ENCODE assay signal across 8 cellular contexts in the genomic region with DNA sequence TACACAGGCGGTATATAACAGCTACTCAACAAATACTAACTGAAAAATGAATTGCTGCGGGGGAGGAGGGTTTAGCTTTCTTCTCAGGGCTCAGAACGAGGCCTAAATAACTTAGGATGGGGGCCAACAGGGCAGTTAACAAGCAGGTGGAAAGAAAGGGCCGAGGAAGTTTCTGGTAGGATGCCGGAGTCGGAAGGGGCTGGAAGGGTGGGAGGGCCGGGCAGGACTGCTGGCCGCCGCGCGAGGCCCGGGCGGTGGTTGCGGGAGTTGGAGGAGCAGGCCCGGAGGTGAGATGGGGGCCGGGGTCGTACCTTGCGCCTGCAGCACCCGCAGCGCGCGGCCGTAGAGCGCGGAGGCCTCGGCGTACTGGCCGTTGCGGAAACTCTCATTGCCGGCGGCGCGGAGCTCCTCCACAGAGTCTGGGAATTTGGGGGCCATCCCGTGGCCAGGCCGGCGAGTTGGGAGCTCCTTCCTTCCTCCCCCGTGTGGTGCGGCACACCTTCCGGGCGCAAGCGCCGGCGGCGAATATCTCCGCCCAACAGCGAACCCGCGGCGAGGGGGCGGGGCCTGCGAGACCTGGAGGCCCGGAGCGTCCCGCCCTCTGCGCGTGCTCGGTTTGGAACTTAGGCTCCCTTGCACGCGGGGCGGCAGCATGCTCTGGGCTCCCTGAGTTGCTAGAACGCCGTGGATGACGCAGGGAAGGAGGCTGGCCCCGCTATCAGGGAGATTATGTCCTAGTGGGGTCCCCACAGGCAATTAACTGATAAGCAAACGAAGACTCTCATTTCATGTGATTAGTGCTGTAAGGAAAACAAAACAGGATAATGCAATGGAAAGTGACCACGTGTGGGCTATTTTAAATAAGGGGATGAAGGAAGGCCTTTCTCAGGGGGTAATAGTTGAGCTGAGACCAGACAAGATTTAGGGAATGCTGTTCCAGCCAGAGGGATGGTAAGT. TPM values are rescaled to one million over a fixed set of nuclear protein-coding genes. Genes with fewer than 3 reads are reported as not detected.
DNase-seq lines count a peak whose midpoint lies in the region; ATAC-seq and TF ChIP-seq lines count a peak whose summit lies in the region.

A gene with protein sequence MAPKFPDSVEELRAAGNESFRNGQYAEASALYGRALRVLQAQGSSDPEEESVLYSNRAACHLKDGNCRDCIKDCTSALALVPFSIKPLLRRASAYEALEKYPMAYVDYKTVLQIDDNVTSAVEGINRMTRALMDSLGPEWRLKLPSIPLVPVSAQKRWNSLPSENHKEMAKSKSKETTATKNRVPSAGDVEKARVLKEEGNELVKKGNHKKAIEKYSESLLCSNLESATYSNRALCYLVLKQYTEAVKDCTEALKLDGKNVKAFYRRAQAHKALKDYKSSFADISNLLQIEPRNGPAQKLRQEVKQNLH (minus strand): TSS at position 502 of the 957 bp plus-strand sequence. CDS start 64 bp downstream, at position 438.

- peaks cover 0 to 24% (median 17%) of the 10 kb centered on the region in 9 donors for H3K4me1 ChIP-seq in heart right ventricle

- peak; percentile 76 for DNase-seq in NCI-H1694 treated with DMSO at 0.1 percent for 48 hours (lab: John Stamatoyannopoulos, UW)
- peak; percentile 80 for DNase-seq in amniotic stem cell (lab: John Stamatoyannopoulos, UW)
- peak; percentile 93 to 96 for DNase-seq in heart right ventricle
- peak; percentile 98 for DNase-seq in posterior vena cava (ENCODE audit: low spot score)
- DNase-seq in ureter (ENCODE audit: low spot score) = peak; percentile 95

- H3K27me3 Mint-ChIP-seq in T-helper 1 cell treated with Interleukin-12 subunit alpha and Interleukin-12 subunit beta and Interleukin-4 antibody, amounts not matched to agents 30 μg/mL and 1 μg/mL, for 36 hours (ENCODE audit: low read depth) = no peaks in the 10 kb centered on the region

- H3K4me3 Mint-ChIP-seq in T-helper 1 cell treated with Interleukin-12 subunit alpha and Interleukin-12 subunit beta and Interleukin-4 antibody, amounts not matched to agents 30 μg/mL and 1 μg/mL, for 36 hours = peak within 1 kb of the TSS; percentile 99

- 0 to 1% methylated on average over 59 to 66 of the region's 66 CpGs for WGBS in heart right ventricle, 2 donors

- H3K27ac ChIP-seq in heart right ventricle = peak within 1 kb of the TSS; percentile 31 to 91 (median 80)

- no peaks in the 10 kb centered on the region for H3K27me3 ChIP-seq in heart right ventricle

- H3K27ac Mint-ChIP-seq in T-helper 1 cell treated with Interleukin-12 subunit alpha and Interleukin-12 subunit beta and Interleukin-4 antibody, amounts not matched to agents 30 μg/mL and 1 μg/mL, for 36 hours = peak within 1 kb of the TSS; percentile 98

- peak; percentile 91 for ATAC-seq in HG02885 (IDR thresholded peaks at IDR 0.05; ENCODE audit: poor library complexity, unreplicated experiment)
- peak; percentile 97 to 99 (median 98) for ATAC-seq in heart right ventricle

- H3K36me3 ChIP-seq in heart right ventricle = peaks cover 0 to 25% (median 10%) of the 10 kb centered on the region in 9 donors

- peak within 1 kb of the TSS; percentile 78 to 98 (median 88) for H3K4me3 ChIP-seq in heart right ventricle

- peak in 1 of 9 donors; percentile 5 for TF ChIP-seq CTCF in heart right ventricle (IDR thresholded peaks at IDR 0.05)

- H3K36me3 Mint-ChIP-seq in T-helper 1 cell treated with Interleukin-12 subunit alpha and Interleukin-12 subunit beta and Interleukin-4 antibody, amounts not matched to agents 30 μg/mL and 1 μg/mL, for 36 hours (ENCODE audit: low read depth) = peaks cover 25% of the 10 kb centered on the region

- H3K9me3 ChIP-seq in heart right ventricle = no peaks in the 10 kb centered on the region

- intact Hi-C loops in heart right ventricle (cut with DNase I) (loop anchor here in 4 of 10 donors (5.0 to 10.0 kb wide), 4 partner anchors 73 to 835 kb away; a partner anchor contains a TSS), posterior vena cava (cut with DNase I) (no loop called here)

- peak; percentile 75 for TF ChIP-seq POLR2A in GM15510 (IDR thresholded peaks at IDR 0.05; ENCODE audit: borderline replicate concordance, extremely low read depth, insufficient read length)

- H3K9me3 Mint-ChIP-seq in T-helper 1 cell treated with Interleukin-12 subunit alpha and Interleukin-12 subunit beta and Interleukin-4 antibody, amounts not matched to agents 30 μg/mL and 1 μg/mL, for 36 hours = no peaks in the 10 kb centered on the region

- H3K4me1 Mint-ChIP-seq in T-helper 1 cell treated with Interleukin-12 subunit alpha and Interleukin-12 subunit beta and Interleukin-4 antibody, amounts not matched to agents 30 μg/mL and 1 μg/mL, for 36 hours (ENCODE audit: low read depth) = peaks cover 57% of the 10 kb centered on the region

RNA-seq across cellular contexts. Expression of the gene that starts here (rescaled TPM):
- total RNA-seq in heart right ventricle (10 to 100 TPM in 5 of 10 donors, 1 to 10 TPM in 5; 7.8 to 15.8 (median 10.3) TPM), posterior vena cava (10 to 100 TPM in 1 of 2 donors, 1 to 10 TPM in 1; 7.3 to 12.3 TPM), ureter (57.1 TPM)
- polyA plus RNA-seq in heart right ventricle = 10 to 100 TPM in 1 of 2 donors, 1 to 10 TPM in 1; 3.4 to 21.2 TPM

Comparison
In these comparisons a context has a peak if more than half of its experiments do, and no peak if none do; other contexts are left out.
1. Peak in every context shown above with its lines: DNase-seq, ATAC-seq, H3K4me3 ChIP-seq and H3K27ac ChIP-seq.